Comparison of ENCODE assay signal across 9 cellular contexts in the genomic region with DNA sequence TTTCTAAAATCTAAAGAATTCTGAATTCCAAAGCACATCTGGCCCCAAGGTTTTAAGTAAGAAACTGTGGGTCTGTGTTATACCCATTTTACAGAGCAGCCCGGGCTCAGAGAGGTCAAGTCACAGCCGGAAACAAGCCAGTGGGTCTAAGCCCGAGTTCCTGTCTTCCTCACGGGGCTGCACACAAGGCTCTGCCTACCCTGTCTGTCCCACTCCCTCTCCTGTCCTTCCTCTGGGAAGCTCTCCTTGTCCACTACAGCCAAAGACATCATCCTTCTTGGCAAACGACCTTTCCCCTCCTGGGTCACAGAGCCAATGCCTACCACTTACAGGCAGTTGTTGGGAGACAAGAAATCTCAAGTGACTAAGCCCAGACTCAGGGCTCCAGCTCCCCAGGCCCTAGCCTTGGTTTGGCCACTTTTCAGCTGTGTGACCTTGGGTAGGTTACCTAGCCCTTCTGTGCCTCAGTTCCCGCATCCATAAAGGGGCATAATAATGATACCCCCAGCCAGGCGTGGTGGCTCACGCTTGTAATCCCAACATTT. TPM values are rescaled to one million over a fixed set of nuclear protein-coding genes. Genes with fewer than 3 reads are reported as not detected.
A peak's percentile ranks its signal among the peaks of the same experiment; 100 is the strongest.
DNase-seq lines count a peak whose midpoint lies in the region; ATAC-seq, FAIRE-seq and TF ChIP-seq lines count a peak whose summit lies in the region.
"Had no signal": no experiment of that assay in that cellular context is flagged by ENCODE, and none has a peak within 500 bp of the region (broad histone marks: within the 10 kb centered on the region; RNA-seq: fewer than 3 reads in every experiment).

No MANE protein-coding gene starts in this region.

- no peak overlapping the region for H3K4me2 ChIP-seq in mesenchymal stem cell (ENCODE audit: low read length, poor library complexity, severe bottlenecking)

- no peak overlapping the region for H2AFZ ChIP-seq in mesenchymal stem cell (ENCODE audit: low read depth, low read length)

- H3K27ac Mint-ChIP-seq in chondrocyte (ENCODE audit: unreplicated experiment), result peak overlapping the region; percentile 99

- peaks cover 44% of the 10 kb centered on the region for H3K4me1 Mint-ChIP-seq in chondrocyte (ENCODE audit: low read depth)

- H2BK15ac ChIP-seq in mesenchymal stem cell (ENCODE audit: low read depth, poor library complexity, severe bottlenecking), result peak overlapping the region; percentile 37

- peak overlapping the region in 1 of 2 experiments; percentile 47 for H3K4me3 ChIP-seq in mesenchymal stem cell (ENCODE audit: insufficient read depth in 1 of 2, low read depth in 1 of 2, low read length in 2 of 2)
- peak overlapping the region in 1 of 4 donors; percentile 27 for H3K4me3 ChIP-seq in tibial nerve

- no peak overlapping the region for H3K14ac ChIP-seq in mesenchymal stem cell (ENCODE audit: low read length in 2 of 2)

- H3K23ac ChIP-seq in mesenchymal stem cell (ENCODE audit: low read length in 2 of 2), result no peak overlapping the region

- H2BK5ac ChIP-seq in mesenchymal stem cell (ENCODE audit: low read depth, low read length, poor library complexity, severe bottlenecking), result peak overlapping the region; percentile 45

- H3K4me3 Mint-ChIP-seq in chondrocyte (ENCODE audit: unreplicated experiment), result peak overlapping the region; percentile 60

- ATAC-seq in HG02884 (IDR thresholded peaks at IDR 0.05; ENCODE audit: unreplicated experiment) (no peak), HG03025 (IDR thresholded peaks at IDR 0.05; ENCODE audit: low FRiP score, unreplicated experiment) (no peak)

- no peaks in the 10 kb centered on the region for H3K9me3 Mint-ChIP-seq in chondrocyte (ENCODE audit: low read depth)
- H3K9me3 Mint-ChIP-seq: T-cell had no signal

- TF ChIP-seq CTCF in chondrocyte (IDR thresholded peaks at IDR 0.05) (no peak), tibial nerve (IDR thresholded peaks at IDR 0.05) (no peak)

- H2AK5ac ChIP-seq in mesenchymal stem cell (ENCODE audit: low read length, severe bottlenecking), result peak overlapping the region; percentile 99

- FAIRE-seq in GM12891 (lab: Jason Lieb, UNC), result no peak

- H3K36me3 Mint-ChIP-seq in chondrocyte (ENCODE audit: low read depth), result no peaks in the 10 kb centered on the region
- H3K36me3 Mint-ChIP-seq: T-cell had no signal

- H3K27ac ChIP-seq in mesenchymal stem cell (ENCODE audit: low read length, poor library complexity, severe bottlenecking), result peak overlapping the region; percentile 84
- peak overlapping the region; percentile 67 to 89 (median 80) for H3K27ac ChIP-seq in tibial nerve

- no peaks in the 10 kb centered on the region for H3K27me3 Mint-ChIP-seq in chondrocyte (ENCODE audit: low read depth)

- no peaks in the 10 kb centered on the region for H3K9me3 ChIP-seq in mesenchymal stem cell (ENCODE audit: control insufficient read depth, low read length)
- no peaks in the 10 kb centered on the region for H3K9me3 ChIP-seq in tibial nerve

- DNase-seq in activated T-cell treated with anti-CD3 and anti-CD28 coated beads, Interleukin-2, amount 50 U/mL, for 1 hour, result peak; percentile 12
- DNase-seq in activated T-cell treated with anti-CD3 and anti-CD28 coated beads for 4 hours (no peak), chondrocyte (ENCODE audit: low spot score) (peak; percentile 21), mesenchymal stem cell (peak; percentile 36), tibial nerve (ENCODE audit: low spot score in 2 of 2) (peak in 1 of 2 donors; percentile 12), GM12891 (ENCODE audit: insufficient read length, low spot score) (no peak)

- peak overlapping the region; percentile 0 to 12 for H3K4ac ChIP-seq in mesenchymal stem cell (ENCODE audit: low read depth in 1 of 2, low read length in 2 of 2)

- peak overlapping the region; percentile 3 to 26 for H3K18ac ChIP-seq in mesenchymal stem cell (ENCODE audit: low read depth in 1 of 2, low read length in 2 of 2)

- H2BK12ac ChIP-seq in mesenchymal stem cell (ENCODE audit: low read length in 2 of 2), result peak overlapping the region; percentile 15 to 43

- H2BK120ac ChIP-seq in mesenchymal stem cell (ENCODE audit: low read depth, low read length), result peak overlapping the region; percentile 90

- TF ChIP-seq POLR2A in tibial nerve (IDR thresholded peaks at IDR 0.05), result no peak
- TF ChIP-seq POLR2A in GM12891 (IDR thresholded peaks at IDR 0.05; ENCODE audit: low read depth, low read length), result no peak

- H3K27me3 ChIP-seq in mesenchymal stem cell (ENCODE audit: control insufficient read depth in 1 of 2, insufficient read depth in 1 of 2, low read length in 2 of 2), result peaks cover 0 to under 1% of the 10 kb centered on the region in 2 experiments
- no peaks in the 10 kb centered on the region for H3K27me3 ChIP-seq in tibial nerve

- H3K4me1 ChIP-seq in mesenchymal stem cell (ENCODE audit: control insufficient read depth, insufficient read depth, low read depth, low read length) (peaks cover 28% of the 10 kb centered on the region), tibial nerve (peaks cover 0 to 33% (median 16%) of the 10 kb centered on the region in 4 donors)

- H3K79me1 ChIP-seq in mesenchymal stem cell (replicated peaks; ENCODE audit: low read length, poor library complexity, severe bottlenecking), result no peaks in the 10 kb centered on the region

- WGBS in mesenchymal stem cell, result 62% methylated on average over 8 of the region's 8 CpGs
- 89 to 90% methylated on average over 8 of the region's 8 CpGs for WGBS in tibial nerve, 2 donors

- peak overlapping the region; percentile 86 for H3K9ac ChIP-seq in mesenchymal stem cell (ENCODE audit: low read length)

- TF ChIP-seq EP300 in tibial nerve (IDR thresholded peaks at IDR 0.05), result no peak

- H4K91ac ChIP-seq in mesenchymal stem cell (ENCODE audit: low read length), result peak overlapping the region; percentile 22

- H3K36me3 ChIP-seq in mesenchymal stem cell (ENCODE audit: control insufficient read depth in 1 of 2, insufficient read depth in 2 of 2, low read depth in 1 of 2, low read length in 2 of 2), result no peaks in the 10 kb centered on the region
- no peaks in the 10 kb centered on the region for H3K36me3 ChIP-seq in tibial nerve

- H4K8ac ChIP-seq in mesenchymal stem cell (ENCODE audit: low read length), result peak overlapping the region; percentile 83

TF ChIP-seq in GM12891, 5 proteins besides CTCF, POLR2A, EP300 and RAD21:
- TF ChIP-seq POLR2AphosphoS5 (IDR thresholded peaks at IDR 0.05; ENCODE audit: low read depth, low read length) (no peak), TAF1 (IDR thresholded peaks at IDR 0.05; ENCODE audit: low read depth, low read length) (no peak), SPI1 (IDR thresholded peaks at IDR 0.05; ENCODE audit: low read depth, low read length) (no peak), PAX5 (IDR thresholded peaks at IDR 0.05; ENCODE audit: insufficient read depth, low read length, severe bottlenecking) (no peak), POU2F2 (IDR thresholded peaks at IDR 0.05; ENCODE audit: low read depth, low read length) (no peak)

RNA-seq across cellular contexts. Expression of a gene that starts 55.6 kb away (rescaled TPM):
- total RNA-seq in chondrocyte (3.9 to 8.6 TPM (median 5.2 TPM) in 3 replicates), tibial nerve (10 to 100 TPM in 3 of 4 donors, 1 to 10 TPM in 1; 9.6 to 15.6 (median 13.3) TPM)
- 1.1 TPM for polyA plus RNA-seq in mesenchymal stem cell (2013, experiment 1 of 2)
- polyA plus RNA-seq in mesenchymal stem cell (2013, experiment 2 of 2), result 1.4 TPM
- 12.4 TPM for polyA plus RNA-seq in GM12891 (2012; ENCODE audit: low read depth, missing spikeins)

Comparison
In these comparisons a context has a peak if more than half of its experiments do, and no peak if none do; other contexts are left out.
1. DNase-seq: peak in activated T-cell treated with anti-CD3 and anti-CD28 coated beads, Interleukin-2, amount 50 U/mL, for 1 hour (single experiment), chondrocyte (single experiment) and mesenchymal stem cell (single experiment); none in activated T-cell treated with anti-CD3 and anti-CD28 coated beads for 4 hours (single experiment) and GM12891 (single experiment).